ENCODE assay signal across 14 cellular contexts in the genomic region with DNA sequence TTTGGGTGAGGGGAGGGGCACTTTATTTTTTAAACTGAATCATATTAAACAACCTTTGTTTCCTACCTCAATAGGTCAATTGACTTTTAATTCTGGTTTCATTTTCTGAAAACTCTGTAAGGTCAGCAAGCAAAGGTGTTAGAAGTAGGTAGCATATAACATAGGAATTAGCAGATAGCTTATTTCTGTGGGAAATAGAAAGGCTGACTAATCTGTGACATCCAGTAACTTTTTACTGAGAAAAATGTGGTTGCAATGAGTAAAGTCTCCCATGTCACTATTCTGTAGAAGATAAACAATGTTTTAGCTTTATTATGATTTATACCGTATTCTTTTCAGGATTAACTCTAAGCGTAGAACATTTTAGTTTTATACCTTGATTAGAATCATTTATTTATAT.
"Had no signal": no experiment of that assay in that cellular context is flagged by ENCODE, and none has a peak within 500 bp of the region (broad histone marks: within the 10 kb centered on the region; RNA-seq: fewer than 3 reads in every experiment).

No MANE protein-coding gene starts in this region.

- H3K4me3 Mint-ChIP-seq: dendritic cell treated with granulocyte-macrophage colony-stimulating factor and Interleukin-4, amounts not matched to agents 40 ng/mL and 50 ng/mL, for 4 days; effector memory CD8-positive, alpha-beta T cell; naive B cell had no signal

- H3K27me3 ChIP-seq: pancreas, SJSA1, tibial artery, uterus had no signal

- ATAC-seq: effector memory CD8-positive, alpha-beta T cell; lower lobe of right lung; pancreas had no signal

- H3K4me1 Mint-ChIP-seq: naive B cell had no signal

- DNase-seq: activated CD4-positive, alpha-beta T cell treated with anti-CD3 and anti-CD28 coated beads for 4 hours; activated effector memory CD4-positive, alpha-beta T cell treated with Interleukin-2 at 50 U/mL for 16 hours; central memory CD4-positive, alpha-beta T cell; effector memory CD8-positive, alpha-beta T cell; lower lobe of right lung; midbrain; naive B cell; pancreas; stimulated activated CD4-positive, alpha-beta T cell treated with anti-CD3 and anti-CD28 coated beads, Interleukin-4, amount 100 ng/mL, for 4 hours; T1000; tibial artery; uterus had no signal

- H3K27me3 Mint-ChIP-seq: effector memory CD8-positive, alpha-beta T cell; naive B cell had no signal

- H3K9me3 ChIP-seq: lower lobe of right lung, pancreas, SJSA1, tibial artery, uterus had no signal

- H3K27ac Mint-ChIP-seq: dendritic cell treated with granulocyte-macrophage colony-stimulating factor and Interleukin-4, amounts not matched to agents 40 ng/mL and 50 ng/mL, for 4 days; effector memory CD8-positive, alpha-beta T cell; naive B cell had no signal

- H3K36me3 ChIP-seq: lower lobe of right lung, pancreas, SJSA1, tibial artery, uterus had no signal

- H3K4me1 ChIP-seq: lower lobe of right lung, pancreas, SJSA1, tibial artery, uterus had no signal

- H3K4me3 ChIP-seq: lower lobe of right lung, pancreas, SJSA1, tibial artery, uterus had no signal

- H3K36me3 Mint-ChIP-seq: naive B cell had no signal

- H3K9me3 Mint-ChIP-seq: dendritic cell treated with granulocyte-macrophage colony-stimulating factor and Interleukin-4, amounts not matched to agents 40 ng/mL and 50 ng/mL, for 4 days had no signal
